Comparison of ENCODE assay signal across 8 cellular contexts in genomic region chr15:40038654-40039543, GRCh38. TPM values are rescaled to one million over a fixed set of nuclear protein-coding genes. Genes with fewer than 3 reads are reported as not detected.
DNase-seq lines count a peak whose midpoint lies in the region; ATAC-seq and TF ChIP-seq lines count a peak whose summit lies in the region.

Gene SRP14 (minus strand): TSS chr15:40039181. CDS start chr15:40039116, 65 bp downstream.

- peak within 1 kb of the TSS; percentile 85; the same call in 1 of the 2 replicates for H2AFZ ChIP-seq in OCI-LY3 (ENCODE audit: low read depth, low read length)

- no peaks in the 10 kb centered on the region for H3K9me3 ChIP-seq in OCI-LY3 (ENCODE audit: insufficient read depth, low read length)

- H3K36me3 ChIP-seq in OCI-LY3 (replicated peaks; ENCODE audit: low read depth, low read length) = peaks cover 33% of the 10 kb centered on the region

- peak within 1 kb of the TSS; percentile 99 for H3K4me3 Mint-ChIP-seq in endothelial cell (ENCODE audit: unreplicated experiment)
- peak within 1 kb of the TSS; percentile 99 for H3K4me3 Mint-ChIP-seq in mesothelial cell of epicardium

- H3K79me2 ChIP-seq in OCI-LY3 (ENCODE audit: low read length) = peaks cover 36% of the 10 kb centered on the region

- peak; percentile 92 for DNase-seq in DMS 273 (lab: John Stamatoyannopoulos, UW; ENCODE audit: unreplicated experiment)
- DNase-seq in HuH-7.5 (ENCODE audit: low spot score) = peak; percentile 69
- peak; percentile 95 for DNase-seq in activated CD8-positive, alpha-beta memory T cell treated with anti-CD3 and anti-CD28 coated beads, Interleukin-2, amount 50 U/mL, for 48 hours
- peak; percentile 89 for DNase-seq in endothelial cell (ENCODE audit: low spot score)
- peak; percentile 74 to 90 for DNase-seq in mesothelial cell of epicardium (ENCODE audit: low spot score in 2 of 2, unreplicated experiment in 2 of 2)
- DNase-seq in stimulated activated CD8-positive, alpha-beta memory T cell treated with anti-CD3 and anti-CD28 coated beads, Interleukin-15, amount 100 ng/mL, for 4 hours (ENCODE audit: low read depth in 2 of 2) = peak; percentile 85 to 87

- H4K20me1 ChIP-seq in OCI-LY3 (ENCODE audit: insufficient read depth, low read length) = peaks cover 7% of the 10 kb centered on the region; the same call in 1 of the 2 replicates

- TF ChIP-seq CTCF in OCI-LY3 (IDR thresholded peaks at IDR 0.05; ENCODE audit: low read depth, low read length) (no peak), endothelial cell (IDR thresholded peaks at IDR 0.05; ENCODE audit: unreplicated experiment) (no peak), mesothelial cell of epicardium (IDR thresholded peaks at IDR 0.05; ENCODE audit: unreplicated experiment) (peak; percentile 44)

- H3K9me3 Mint-ChIP-seq in endothelial cell (ENCODE audit: unreplicated experiment) = no peaks in the 10 kb centered on the region
- H3K9me3 Mint-ChIP-seq in mesothelial cell of epicardium = no peaks in the 10 kb centered on the region

- peak; percentile 93 for ATAC-seq in GM21528 (IDR thresholded peaks at IDR 0.05; ENCODE audit: low FRiP score, unreplicated experiment)

- H3K4me3 ChIP-seq in OCI-LY3 (ENCODE audit: low read length) = peak within 1 kb of the TSS; percentile 87

- H3K4me2 ChIP-seq in OCI-LY3 (ENCODE audit: low read length) = peak within 1 kb of the TSS; percentile 98

- no peaks in the 10 kb centered on the region for H3K27me3 ChIP-seq in OCI-LY3 (ENCODE audit: low read depth, low read length)

- H3K27me3 Mint-ChIP-seq in endothelial cell (ENCODE audit: unreplicated experiment) = peaks cover 6% of the 10 kb centered on the region
- H3K27me3 Mint-ChIP-seq in mesothelial cell of epicardium (ENCODE audit: low read depth) = no peaks in the 10 kb centered on the region

- peaks cover 32% of the 10 kb centered on the region for H3K36me3 Mint-ChIP-seq in endothelial cell (ENCODE audit: low read depth, unreplicated experiment)
- peaks cover 20% of the 10 kb centered on the region for H3K36me3 Mint-ChIP-seq in mesothelial cell of epicardium

- peaks cover 17% of the 10 kb centered on the region for H3K4me1 ChIP-seq in OCI-LY3 (ENCODE audit: low read length)

- peak within 1 kb of the TSS; percentile 70 for H3K27ac ChIP-seq in OCI-LY3 (ENCODE audit: low read length)

- H3K9ac ChIP-seq in OCI-LY3 (ENCODE audit: low read length) = peak within 1 kb of the TSS; percentile 91

- H3K27ac Mint-ChIP-seq in endothelial cell (ENCODE audit: unreplicated experiment) = peak within 1 kb of the TSS; percentile 99
- peak within 1 kb of the TSS; percentile 100 for H3K27ac Mint-ChIP-seq in mesothelial cell of epicardium

- H3K4me1 Mint-ChIP-seq in endothelial cell (ENCODE audit: unreplicated experiment) (peaks cover 28% of the 10 kb centered on the region), mesothelial cell of epicardium (peaks cover 28% of the 10 kb centered on the region)

RNA-seq across cellular contexts. Expression of gene SRP14, which starts in this region (rescaled TPM):
- total RNA-seq in endothelial cell (ENCODE audit: unreplicated experiment) (235 TPM), mesothelial cell of epicardium (185 to 198 TPM (median 189 TPM) in 3 replicates)

Comparison
In these comparisons a context has a peak if more than half of its experiments do, and no peak if none do; other contexts are left out.
1. Peak in every context shown above with its lines: DNase-seq, ATAC-seq, H3K4me3 ChIP-seq and H3K27ac ChIP-seq.